Comparison of ENCODE assay signal across 9 cellular contexts in the genomic region with DNA sequence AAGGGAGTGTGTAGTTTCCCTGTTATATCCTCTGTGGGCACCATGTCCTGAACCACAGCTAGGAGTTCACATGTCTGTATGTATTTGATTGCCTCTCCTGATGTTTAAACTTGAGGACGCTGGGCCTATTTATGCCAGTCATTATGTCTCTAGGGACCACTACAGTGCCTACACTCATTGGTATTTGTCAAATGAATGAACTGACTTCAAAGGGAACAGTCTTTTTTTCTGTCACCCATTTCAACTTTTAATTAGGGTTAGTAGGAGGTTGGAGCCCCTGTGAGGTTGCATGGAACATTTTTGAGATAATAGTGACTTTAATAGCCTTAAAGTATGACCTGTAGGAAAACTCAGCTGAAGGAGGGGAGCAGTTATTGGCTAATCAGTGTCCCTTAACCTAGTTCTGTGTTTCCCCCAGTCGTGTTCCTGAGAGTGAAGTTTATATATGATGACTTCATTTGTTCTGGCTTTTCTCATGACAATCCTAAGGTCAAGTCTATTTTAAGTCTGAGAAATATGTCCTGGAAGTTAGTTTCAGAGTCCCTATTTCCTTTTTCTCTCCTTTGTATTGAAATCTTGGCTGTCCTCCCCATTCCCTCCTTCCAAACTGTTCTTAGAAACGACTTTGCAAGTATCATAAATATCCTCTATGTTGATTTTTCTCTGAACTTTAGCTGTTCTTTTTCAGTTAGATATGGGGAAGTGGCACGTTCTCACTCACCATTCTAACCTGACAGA. TPM values are rescaled to one million over a fixed set of nuclear protein-coding genes. Genes with fewer than 3 reads are reported as not detected.
DNase-seq lines count a peak whose midpoint lies in the region; ATAC-seq and TF ChIP-seq lines count a peak whose summit lies in the region.
"Had no signal": no experiment of that assay in that cellular context is flagged by ENCODE, and none has a peak within 500 bp of the region (broad histone marks: within the 10 kb centered on the region; RNA-seq: fewer than 3 reads in every experiment).

No MANE protein-coding gene starts in this region.

- H3K9me3 Mint-ChIP-seq in stimulated activated memory B cell treated with anti-CD40 and anti-IgM and Interleukin-4, amounts not matched to agents 10 μg/mL and 1 μg/mL and 100 μg/mL, for 72 hours: no peaks in the 10 kb centered on the region

- peak overlapping the region; percentile 5 for H3K4me3 Mint-ChIP-seq in stimulated activated memory B cell treated with anti-CD40 and anti-IgM and Interleukin-4, amounts not matched to agents 10 μg/mL and 1 μg/mL and 100 μg/mL, for 72 hours

- no peaks in the 10 kb centered on the region for H3K27me3 ChIP-seq in RWPE2 (ENCODE audit: insufficient read depth, poor library complexity, severe bottlenecking)
- H3K27me3 ChIP-seq in right cardiac atrium (ENCODE audit: control insufficient read depth, insufficient read depth): no peaks in the 10 kb centered on the region

- intact Hi-C loops in right cardiac atrium (cut with DNase I) (no loop called here), posterior cingulate gyrus (cut with DNase I) (no loop called here)

- ATAC-seq in GM19463 (IDR thresholded peaks at IDR 0.05; ENCODE audit: unreplicated experiment) (peak; percentile 38), RWPE2 (ENCODE audit: low read depth) (peak; percentile 61), right cardiac atrium (peak; percentile 57 to 86), GM19455 (IDR thresholded peaks at IDR 0.05; ENCODE audit: unreplicated experiment) (no peak)
- peak; percentile 78 for ATAC-seq in stimulated activated memory B cell treated with anti-CD40 and anti-IgM and Interleukin-4, amounts not matched to agents 10 μg/mL and 1 μg/mL and 100 μg/mL, for 72 hours

- WGBS in right cardiac atrium: 2% methylated on average over 4 of the region's 4 CpGs

- H3K4me3 ChIP-seq in RWPE2 (ENCODE audit: severe bottlenecking) (no peak overlapping the region), right cardiac atrium (ENCODE audit: low read length) (no peak overlapping the region)
- H3K4me3 ChIP-seq: skin epidermis had no signal

- no peak overlapping the region for H3K27ac ChIP-seq in RWPE2 (ENCODE audit: poor library complexity, severe bottlenecking)
- peak overlapping the region; percentile 90 for H3K27ac ChIP-seq in right cardiac atrium (ENCODE audit: low read length)

- H3K4me1 Mint-ChIP-seq in stimulated activated memory B cell treated with anti-CD40 and anti-IgM and Interleukin-4, amounts not matched to agents 10 μg/mL and 1 μg/mL and 100 μg/mL, for 72 hours: peaks cover 67% of the 10 kb centered on the region

- H3K9me3 ChIP-seq in RWPE2 (ENCODE audit: severe bottlenecking) (no peaks in the 10 kb centered on the region), right cardiac atrium (ENCODE audit: control insufficient read depth, low read length) (no peaks in the 10 kb centered on the region)

- no peaks in the 10 kb centered on the region for H3K36me3 Mint-ChIP-seq in stimulated activated memory B cell treated with anti-CD40 and anti-IgM and Interleukin-4, amounts not matched to agents 10 μg/mL and 1 μg/mL and 100 μg/mL, for 72 hours

- no peaks in the 10 kb centered on the region for H3K4me1 ChIP-seq in RWPE2 (ENCODE audit: insufficient read depth, poor library complexity, severe bottlenecking)
- peaks cover 16% of the 10 kb centered on the region for H3K4me1 ChIP-seq in right cardiac atrium (ENCODE audit: control insufficient read depth, insufficient read depth, low read length)

- no peaks in the 10 kb centered on the region for H3K36me3 ChIP-seq in RWPE2 (ENCODE audit: low read depth)

- peak overlapping the region; percentile 84 for H3K27ac Mint-ChIP-seq in stimulated activated memory B cell treated with anti-CD40 and anti-IgM and Interleukin-4, amounts not matched to agents 10 μg/mL and 1 μg/mL and 100 μg/mL, for 72 hours

- no peaks in the 10 kb centered on the region for H3K27me3 Mint-ChIP-seq in stimulated activated memory B cell treated with anti-CD40 and anti-IgM and Interleukin-4, amounts not matched to agents 10 μg/mL and 1 μg/mL and 100 μg/mL, for 72 hours

- TF ChIP-seq CTCF in RWPE2 (IDR thresholded peaks at IDR 0.05; ENCODE audit: poor library complexity, severe bottlenecking): peak; percentile 65

- DNase-seq in RWPE2 (ENCODE audit: low spot score): no peak
- no peak for DNase-seq in right cardiac atrium
- no peak for DNase-seq in posterior cingulate gyrus
- no peak for DNase-seq in epidermal melanocyte (ENCODE audit: insufficient read length, low spot score)
- DNase-seq in NCI-H748 treated with DMSO at 0.1 percent for 48 hours (lab: John Stamatoyannopoulos, UW): no peak

RNA-seq across cellular contexts. Expression of gene PDE8A, which starts 29.0 kb away (rescaled TPM):
- total RNA-seq in right cardiac atrium: 10 to 100 TPM; 17.1 to 24.7 (median 19.6) TPM
- polyA plus RNA-seq in right cardiac atrium: 11.5 TPM
